Comparison of ENCODE assay signal across 7 cellular contexts in genomic region chr17:64428406-64428805, GRCh38. TPM values are rescaled to one million over a fixed set of nuclear protein-coding genes. Genes with fewer than 3 reads are reported as not detected.
"Had no signal": no experiment of that assay in that cellular context is flagged by ENCODE, and none has a peak within 500 bp of the region (broad histone marks: within the 10 kb centered on the region; RNA-seq: fewer than 3 reads in every experiment).

No MANE protein-coding gene starts in this region.

- ATAC-seq: K562 had no signal

- H3K27ac ChIP-seq: HL-60 had no signal

- H3K9me3 ChIP-seq: HAP-1 had no signal

- DNase-seq: GOT3, H7, IMR-90, KG1 had no signal

- H3K4me3 ChIP-seq: HAP-1, K562 had no signal

- H3K36me3 ChIP-seq: HAP-1 had no signal

RNA-seq across cellular contexts. Expression of gene PECAM1, which starts 37.7 kb away (rescaled TPM):
- total RNA-seq: IMR-90 had no signal
- polyA plus RNA-seq: IMR-90 had no signal
